In genomic region chr15:85745525-85745924, GRCh38 we compare ENCODE assay signal across 25 cellular contexts. TPM values are rescaled to one million over a fixed set of nuclear protein-coding genes. Genes with fewer than 3 reads are reported as not detected.
DNase-seq lines count a peak whose midpoint lies in the region; ATAC-seq and TF ChIP-seq lines count a peak whose summit lies in the region.
"Had no signal": no experiment of that assay in that cellular context is flagged by ENCODE, and none has a peak within 500 bp of the region (broad histone marks: within the 10 kb centered on the region; RNA-seq: fewer than 3 reads in every experiment).

No MANE protein-coding gene starts in this region.

- H3K27me3 ChIP-seq in subcutaneous abdominal adipose tissue (ENCODE audit: control insufficient read depth in 5 of 5, insufficient read depth in 4 of 5, low read length in 5 of 5) (no peaks in the 10 kb centered on the region), GM23248 (replicated peaks; ENCODE audit: insufficient read depth) (no peaks in the 10 kb centered on the region), esophagus muscularis mucosa (no peaks in the 10 kb centered on the region)
- H3K27me3 ChIP-seq: suprapubic skin had no signal

- TF ChIP-seq POLR2A in esophagus muscularis mucosa (IDR thresholded peaks at IDR 0.05; ENCODE audit: low read depth), result no peak

- H3K4me3 ChIP-seq in coronary artery (no peak overlapping the region), subcutaneous abdominal adipose tissue (ENCODE audit: low read depth in 1 of 5, low read length in 5 of 5) (no peak overlapping the region), GM23248 (no peak overlapping the region), esophagus muscularis mucosa (no peak overlapping the region)
- H3K4me3 ChIP-seq: psoas muscle, skin epidermis, suprapubic skin had no signal

- H3K9ac ChIP-seq in subcutaneous abdominal adipose tissue (ENCODE audit: low read length in 5 of 5) (no peak overlapping the region), GM23248 (no peak overlapping the region)

- peaks cover 2 to 82% (median 76%) of the 10 kb centered on the region in 5 donors for H3K36me3 ChIP-seq in subcutaneous abdominal adipose tissue (ENCODE audit: control insufficient read depth in 5 of 5, insufficient read depth in 5 of 5, low read length in 5 of 5)
- H3K36me3 ChIP-seq in GM23248 (ENCODE audit: low read depth), result peaks cover 25% of the 10 kb centered on the region; the same call in 1 of the 2 replicates
- peaks cover 59 to 85% (median 77%) of the 10 kb centered on the region in 4 donors for H3K36me3 ChIP-seq in esophagus muscularis mucosa

- H2AFZ ChIP-seq in GM23248, result no peak overlapping the region

- ATAC-seq in Right ventricle myocardium inferior (no peak), left ventricle myocardium superior (no peak)
- ATAC-seq: activated CD4-positive, alpha-beta T cell treated with anti-CD3 and anti-CD28 coated beads for 36 hours; activated naive CD8-positive, alpha-beta T cell treated with anti-CD3 and anti-CD28 coated beads, Interleukin-2, amount 50 U/mL, for 24 hours; activated T-helper 17 cell treated with anti-CD3 and anti-CD28 coated beads, Interleukin-2, amount 50 U/mL, for 72 hours; HCT116; psoas muscle had no signal

- H3K4me1 ChIP-seq in subcutaneous abdominal adipose tissue (ENCODE audit: control insufficient read depth in 5 of 5, insufficient read depth in 5 of 5, low read length in 5 of 5), result peaks cover 4 to 62% (median 40%) of the 10 kb centered on the region in 5 donors
- peaks cover 20% of the 10 kb centered on the region for H3K4me1 ChIP-seq in GM23248 (ENCODE audit: insufficient read depth)
- H3K4me1 ChIP-seq in esophagus muscularis mucosa, result peaks cover 38 to 73% (median 64%) of the 10 kb centered on the region in 4 donors

- intact Hi-C loops in Right ventricle myocardium inferior (cut with DNase I), result no loop called here
- intact Hi-C loops in left ventricle myocardium superior (cut with micrococcal nuclease), result no loop called here
- intact Hi-C loops in esophagus muscularis mucosa (cut with DNase I), result loop anchor here (5.0 kb wide), 1 partner anchor 47 kb away; the partner anchor contains the start of gene KLHL25

- H3K9me3 ChIP-seq in subcutaneous abdominal adipose tissue (ENCODE audit: control insufficient read depth in 5 of 5, low read length in 5 of 5), result no peaks in the 10 kb centered on the region
- no peaks in the 10 kb centered on the region for H3K9me3 ChIP-seq in GM23248 (ENCODE audit: low read depth)
- H3K9me3 ChIP-seq in esophagus muscularis mucosa, result no peaks in the 10 kb centered on the region
- H3K9me3 ChIP-seq: psoas muscle, suprapubic skin had no signal

- WGBS in GM23248 (ENCODE audit: low coverage in 1 of 2, low lambda C conversion rate in 2 of 2, missing lambda C conversion rate in 2 of 2), 2 experiments, result 66 to 72% methylated on average over 9 of the region's 9 CpGs
- 91% methylated on average over 8 of the region's 9 CpGs for WGBS in esophagus muscularis mucosa

- H3F3A ChIP-seq in GM23248 (ENCODE audit: insufficient read depth), result peaks cover 24% of the 10 kb centered on the region

- no peaks in the 10 kb centered on the region for H3K79me2 ChIP-seq in GM23248 (ENCODE audit: insufficient read depth)

- TF ChIP-seq CTCF in coronary artery (IDR thresholded peaks at IDR 0.05) (no peak), esophagus muscularis mucosa (IDR thresholded peaks at IDR 0.05) (no peak)

- H3K4me2 ChIP-seq in GM23248 (ENCODE audit: unreplicated experiment), result no peak overlapping the region

- TF ChIP-seq EP300 in esophagus muscularis mucosa (IDR thresholded peaks at IDR 0.05), result no peak

- no peak overlapping the region for H3K27ac ChIP-seq in coronary artery
- peak overlapping the region; percentile 4 for H3K27ac ChIP-seq in subcutaneous abdominal adipose tissue (ENCODE audit: low read depth, low read length)
- no peak overlapping the region for H3K27ac ChIP-seq in GM23248
- peak overlapping the region in 2 of 4 donors; percentile 16 to 44 for H3K27ac ChIP-seq in esophagus muscularis mucosa (replicated peaks in 1 of 4)
- H3K27ac ChIP-seq: HL-60, psoas muscle, skin epidermis, suprapubic skin had no signal

- peak; percentile 34 for DNase-seq in Right ventricle myocardium inferior (ENCODE audit: missing footprints)
- DNase-seq in left ventricle myocardium superior, result no peak
- DNase-seq in coronary artery (ENCODE audit: low spot score), result peak; percentile 72
- peak; percentile 14 for DNase-seq in myocyte (ENCODE audit: low read depth)
- DNase-seq in GM23248, result no peak
- DNase-seq in esophagus muscularis mucosa (ENCODE audit: extremely low spot score), result no peak
- no peak for DNase-seq in islet precursor cell
- DNase-seq: activated CD4-positive, alpha-beta T cell treated with anti-CD3 and anti-CD28 coated beads for 36 hours; activated naive CD8-positive, alpha-beta T cell treated with anti-CD3 and anti-CD28 coated beads, Interleukin-2, amount 50 U/mL, for 24 hours; C1 segment of cervical spinal cord; Calu3; effector CD4-positive, alpha-beta T cell; midbrain; NCI-H1048; NCI-H187; NCI-H524 treated with DMSO at 0.1 percent for 48 hours; stimulated activated CD4-positive, alpha-beta T cell treated with anti-CD3 and anti-CD28 coated beads, Interleukin-1b, Interleukin-23, amount 100 ng/mL, for 48 hours; T-helper 2 cell had no signal

- in situ Hi-C loops in GM23248 (cut with MboI), result no loop called here

- H4K20me1 ChIP-seq in GM23248 (ENCODE audit: insufficient read depth), result no peaks in the 10 kb centered on the region

- no peaks in the 10 kb centered on the region for H3K9me2 ChIP-seq in GM23248 (ENCODE audit: insufficient read depth)

RNA-seq across cellular contexts. Expression of gene KLHL25, which starts 49.2 kb away (rescaled TPM):
- 4.5 TPM for total RNA-seq in Right ventricle myocardium inferior
- total RNA-seq in left ventricle myocardium superior, result 3.8 TPM
- total RNA-seq in myocyte, result 4.5 and 6.6 TPM in 2 replicates
- polyA plus RNA-seq in myocyte (2012), result 3.7 TPM
- total RNA-seq in GM23248 (2014; rRNA removed; shearing (Covaris generic)), result 2.5 and 7.1 TPM in 2 replicates
- 0.95 and 2.0 TPM in 2 replicates for polyA plus RNA-seq in GM23248 (2016; fragmentation: Nextera tagmentation; extraction: Ambion mirVana)
- 10 to 100 TPM; 10.8 to 24.4 (median 12.0) TPM for total RNA-seq in esophagus muscularis mucosa

Comparison
In these comparisons a context has a peak if more than half of its experiments do, and no peak if none do; other contexts are left out.
1. DNase-seq: peak in Right ventricle myocardium inferior (single experiment), coronary artery (single experiment) and myocyte (single experiment); none in left ventricle myocardium superior (single experiment), GM23248 (single experiment), esophagus muscularis mucosa (single experiment) and islet precursor cell (single experiment).